In genomic region chr2:10043256-10043905, GRCh38 we compare ENCODE assay signal across 9 cellular contexts. TPM values are rescaled to one million over a fixed set of nuclear protein-coding genes. Genes with fewer than 3 reads are reported as not detected.
DNase-seq lines count a peak whose midpoint lies in the region; ATAC-seq and TF ChIP-seq lines count a peak whose summit lies in the region.
"Had no signal": no experiment of that assay in that cellular context is flagged by ENCODE, and none has a peak within 500 bp of the region (broad histone marks: within the 10 kb centered on the region; RNA-seq: fewer than 3 reads in every experiment).

Gene KLF11 (plus strand): TSS chr2:10043550. CDS start chr2:10043717, 167 bp downstream.

- H3K4me3 Mint-ChIP-seq in chondrocyte (ENCODE audit: unreplicated experiment) = peak within 1 kb of the TSS; percentile 83

- H3K9me3 Mint-ChIP-seq in chondrocyte (ENCODE audit: low read depth) = no peaks in the 10 kb centered on the region

- H3K36me3 Mint-ChIP-seq in chondrocyte (ENCODE audit: low read depth) = peaks cover 6% of the 10 kb centered on the region

- peaks cover 28% of the 10 kb centered on the region for H3K4me1 Mint-ChIP-seq in chondrocyte (ENCODE audit: low read depth)

- DNase-seq in SIG-M5 treated with dmso at 0.1 percent for 504 hours (lab: John Stamatoyannopoulos, UW; ENCODE audit: unreplicated experiment) (peak; percentile 58), SIG-M5 (lab: John Stamatoyannopoulos, UW) (no peak), NCI-H2196 treated with DMSO at 0.1 percent for 48 hours (lab: John Stamatoyannopoulos, UW; ENCODE audit: unreplicated experiment) (peak; percentile 97), chondrocyte (ENCODE audit: low spot score) (peak; percentile 93), kidney tubule cell (ENCODE audit: low spot score) (peak; percentile 93)
- DNase-seq in activated CD4-positive, alpha-beta T cell treated with anti-CD3 and anti-CD28 coated beads for 24 hours (ENCODE audit: low read depth in 2 of 2) = peak; percentile 54 to 55
- DNase-seq in stimulated activated CD4-positive, alpha-beta T cell treated with anti-CD3 and anti-CD28 coated beads, Interleukin-15, amount 100 ng/mL, for 24 hours = peak; percentile 83
- DNase-seq: DND-41 had no signal

- TF ChIP-seq CTCF in chondrocyte (IDR thresholded peaks at IDR 0.05) = no peak

- H3K27ac Mint-ChIP-seq in chondrocyte (ENCODE audit: unreplicated experiment) = peak within 1 kb of the TSS; percentile 96

- no peaks in the 10 kb centered on the region for H3K27me3 Mint-ChIP-seq in chondrocyte (ENCODE audit: low read depth)

- peak; percentile 68 for ATAC-seq in HG03097 (IDR thresholded peaks at IDR 0.05; ENCODE audit: low FRiP score, unreplicated experiment)

RNA-seq across cellular contexts. Expression of gene KLF11, which starts in this region (rescaled TPM):
- 10.7 to 16.2 TPM (median 15.2 TPM) in 3 replicates for total RNA-seq in chondrocyte
